ENCODE assay signal across 9 cellular contexts in the genomic region with DNA sequence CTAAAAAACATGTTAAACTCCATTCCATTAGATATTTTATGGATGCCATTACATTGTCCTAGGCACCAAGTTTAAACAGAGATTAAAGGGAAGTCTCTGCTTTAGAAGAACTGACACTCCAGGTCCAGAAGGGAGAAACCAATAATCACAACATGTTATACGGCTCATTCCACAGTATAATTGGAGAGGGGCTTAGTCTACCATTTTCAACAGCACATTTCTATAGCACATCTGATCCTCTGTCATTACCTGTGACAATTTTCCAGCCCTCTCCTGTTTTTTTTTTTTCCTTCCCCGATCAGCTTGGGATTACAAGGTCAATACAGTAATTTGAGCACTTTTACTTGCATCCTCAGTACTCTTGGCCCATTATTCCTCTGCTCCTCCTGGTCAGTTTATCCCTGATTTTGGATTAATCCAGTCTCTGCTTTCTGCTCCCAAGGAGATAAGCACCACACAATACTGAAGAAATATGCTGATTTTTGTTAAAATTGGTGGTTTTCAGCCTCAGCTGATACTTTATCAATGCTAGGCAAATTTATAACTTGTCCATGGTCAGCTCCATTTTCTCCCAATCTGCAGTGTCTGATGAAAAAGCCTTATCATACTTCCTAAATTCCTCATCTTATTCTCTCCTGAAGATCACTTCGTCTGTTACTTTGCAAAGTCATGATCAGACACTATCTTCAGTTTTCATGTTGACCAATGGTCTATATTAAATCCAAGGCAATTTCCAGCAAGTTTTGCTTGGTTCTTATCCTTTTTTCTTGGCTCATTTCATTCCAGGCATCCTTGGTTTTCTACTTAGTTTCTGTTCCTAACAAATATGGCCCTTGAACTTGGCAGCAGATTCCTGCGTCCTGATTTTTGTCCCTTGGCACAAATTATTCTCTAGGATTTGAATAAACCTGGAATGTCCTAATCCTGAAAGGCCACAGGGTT. TPM values are rescaled to one million over a fixed set of nuclear protein-coding genes. Genes with fewer than 3 reads are reported as not detected.
DNase-seq lines count a peak whose midpoint lies in the region; ATAC-seq and TF ChIP-seq lines count a peak whose summit lies in the region.
"Had no signal": no experiment of that assay in that cellular context is flagged by ENCODE, and none has a peak within 500 bp of the region (broad histone marks: within the 10 kb centered on the region; RNA-seq: fewer than 3 reads in every experiment).

No MANE protein-coding gene starts in this region.

- H3K27ac ChIP-seq in DOHH2 (ENCODE audit: low read depth, low read length) (peak overlapping the region; percentile 86), HUES48 (ENCODE audit: low read depth, low read length) (peak overlapping the region; percentile 87)
- no peak overlapping the region for H3K27ac ChIP-seq in naive thymus-derived CD4-positive, alpha-beta T cell (ENCODE audit: low read depth, low read length)

- H3K27me3 ChIP-seq in DOHH2 (ENCODE audit: control insufficient read depth, low read length) (no peaks in the 10 kb centered on the region), HUES48 (ENCODE audit: control insufficient read depth, insufficient read depth, low read length) (no peaks in the 10 kb centered on the region)
- H3K27me3 ChIP-seq in naive thymus-derived CD4-positive, alpha-beta T cell (ENCODE audit: control insufficient read depth in 2 of 2, insufficient read depth in 2 of 2, low read length in 2 of 2), result no peaks in the 10 kb centered on the region
- H3K27me3 ChIP-seq: dorsolateral prefrontal cortex had no signal

- H3K4me3 Mint-ChIP-seq in activated CD4-positive, alpha-beta memory T cell treated with anti-CD3 and anti-CD28 coated beads, Interleukin-2, amount 10 ng/mL, durations not matched to agents 7 days and 5 days, result no peak overlapping the region
- H3K4me3 Mint-ChIP-seq in naive thymus-derived CD4-positive, alpha-beta T cell, result peak overlapping the region in 3 of 10 donors; percentile 4 to 55 (median 30)

- peaks cover 77% of the 10 kb centered on the region for H3K4me1 Mint-ChIP-seq in activated CD4-positive, alpha-beta memory T cell treated with anti-CD3 and anti-CD28 coated beads, Interleukin-2, amount 10 ng/mL, durations not matched to agents 7 days and 5 days
- peaks cover 49 to 78% (median 71%) of the 10 kb centered on the region in 7 donors for H3K4me1 Mint-ChIP-seq in naive thymus-derived CD4-positive, alpha-beta T cell

- CTCF ChIA-PET in activated CD4-positive, alpha-beta memory T cell treated with anti-CD3 and anti-CD28 coated beads, Interleukin-2, amount 10 ng/mL, durations not matched to agents 7 days and 5 days (lab: Charles Lee), result no interaction called here
- CTCF ChIA-PET in naive thymus-derived CD4-positive, alpha-beta T cell (lab: Charles Lee), result no interaction called here

- peak overlapping the region; percentile 67 for H3K4me2 ChIP-seq in DOHH2 (ENCODE audit: low read length)

- no peak for DNase-seq in activated CD4-positive, alpha-beta memory T cell treated with anti-CD3 and anti-CD28 coated beads, Interleukin-2, amount 10 ng/mL, durations not matched to agents 7 days and 5 days
- DNase-seq in naive thymus-derived CD4-positive, alpha-beta T cell, result no peak
- no peak for DNase-seq in NCI-H446 (lab: John Stamatoyannopoulos, UW)
- DNase-seq in globus pallidus (ENCODE audit: low spot score), result no peak
- DNase-seq: dorsolateral prefrontal cortex, NCI-H1436 treated with DMSO at 0.1 percent for 48 hours had no signal

- no peak for ATAC-seq in naive thymus-derived CD4-positive, alpha-beta T cell
- ATAC-seq in GM21529 (IDR thresholded peaks at IDR 0.05; ENCODE audit: unreplicated experiment), result no peak

- POLR2A ChIA-PET in activated CD4-positive, alpha-beta memory T cell treated with anti-CD3 and anti-CD28 coated beads, Interleukin-2, amount 10 ng/mL, durations not matched to agents 7 days and 5 days (lab: Charles Lee), result interaction anchor here (1.8 to 10.9 kb wide), 4 partner anchors 10 to 81 kb away, joined by 4 to 1187 read pairs (median 7); partner anchors contain the start of gene SYNCRIP
- POLR2A ChIA-PET in naive thymus-derived CD4-positive, alpha-beta T cell (lab: Charles Lee), result interaction anchor here (0.6 to 5.1 kb wide), 2 partner anchors 32 to 1518 kb away, joined by 3 to 106 read pairs; partner anchors contain the start of gene SYNCRIP

- peaks cover 77% of the 10 kb centered on the region for H3K4me1 ChIP-seq in DOHH2 (ENCODE audit: control insufficient read depth, low read length)
- peaks cover 34% of the 10 kb centered on the region for H3K4me1 ChIP-seq in HUES48 (ENCODE audit: control insufficient read depth, insufficient read depth, low read length)
- peaks cover 35 to 41% of the 10 kb centered on the region in 2 donors for H3K4me1 ChIP-seq in naive thymus-derived CD4-positive, alpha-beta T cell (ENCODE audit: control insufficient read depth in 2 of 2, insufficient read depth in 2 of 2, low read length in 2 of 2)

- H3K9me3 Mint-ChIP-seq in activated CD4-positive, alpha-beta memory T cell treated with anti-CD3 and anti-CD28 coated beads, Interleukin-2, amount 10 ng/mL, durations not matched to agents 7 days and 5 days, result no peaks in the 10 kb centered on the region
- H3K9me3 Mint-ChIP-seq in naive thymus-derived CD4-positive, alpha-beta T cell, result peaks cover 0 to 4% (median 0%) of the 10 kb centered on the region in 11 donors

- H3K79me2 ChIP-seq in DOHH2 (ENCODE audit: control insufficient read depth, low read length), result peaks cover 60% of the 10 kb centered on the region

- peaks cover 75% of the 10 kb centered on the region for H3K36me3 Mint-ChIP-seq in activated CD4-positive, alpha-beta memory T cell treated with anti-CD3 and anti-CD28 coated beads, Interleukin-2, amount 10 ng/mL, durations not matched to agents 7 days and 5 days (ENCODE audit: low read depth)
- H3K36me3 Mint-ChIP-seq in naive thymus-derived CD4-positive, alpha-beta T cell, result peaks cover 9 to 63% (median 35%) of the 10 kb centered on the region in 5 donors

- H4K20me1 ChIP-seq in DOHH2 (ENCODE audit: control insufficient read depth, insufficient read depth, low read depth, low read length), result peaks cover 28% of the 10 kb centered on the region

- no peaks in the 10 kb centered on the region for H3K9me3 ChIP-seq in DOHH2 (ENCODE audit: control insufficient read depth, insufficient read depth, low read length)
- no peaks in the 10 kb centered on the region for H3K9me3 ChIP-seq in HUES48 (ENCODE audit: control insufficient read depth, insufficient read depth, low read length)
- no peaks in the 10 kb centered on the region for H3K9me3 ChIP-seq in naive thymus-derived CD4-positive, alpha-beta T cell (ENCODE audit: control insufficient read depth in 2 of 3, low read length in 3 of 3)

- H3K9me2 ChIP-seq in DOHH2 (replicated peaks; ENCODE audit: control insufficient read depth, low read length), result no peaks in the 10 kb centered on the region

- H3K27me3 Mint-ChIP-seq in activated CD4-positive, alpha-beta memory T cell treated with anti-CD3 and anti-CD28 coated beads, Interleukin-2, amount 10 ng/mL, durations not matched to agents 7 days and 5 days, result no peaks in the 10 kb centered on the region
- peaks cover 0 to 3% (median 0%) of the 10 kb centered on the region in 5 donors for H3K27me3 Mint-ChIP-seq in naive thymus-derived CD4-positive, alpha-beta T cell

- TF ChIP-seq CTCF in DOHH2 (IDR thresholded peaks at IDR 0.05; ENCODE audit: low read depth, low read length, poor library complexity, severe bottlenecking), result no peak

- peak overlapping the region; percentile 27 for H3K27ac Mint-ChIP-seq in activated CD4-positive, alpha-beta memory T cell treated with anti-CD3 and anti-CD28 coated beads, Interleukin-2, amount 10 ng/mL, durations not matched to agents 7 days and 5 days
- peak overlapping the region in 7 of 9 donors; percentile 28 to 100 (median 57) for H3K27ac Mint-ChIP-seq in naive thymus-derived CD4-positive, alpha-beta T cell

- intact Hi-C loops in naive thymus-derived CD4-positive, alpha-beta T cell (cut with micrococcal nuclease), result loop anchor here (10.0 kb wide), 1 partner anchor 49 kb away; no protein-coding TSS in a partner anchor

- 0 out of 2 replicates have a peak overlapping the region, but pooled peaks have one; percentile 4 for H3K4me3 ChIP-seq in DOHH2 (ENCODE audit: low read length)
- H3K4me3 ChIP-seq in HUES48 (ENCODE audit: low read depth, low read length), result no peak overlapping the region
- H3K4me3 ChIP-seq in naive thymus-derived CD4-positive, alpha-beta T cell (ENCODE audit: low read length), result no peak overlapping the region

- peaks cover 85% of the 10 kb centered on the region for H3F3A ChIP-seq in DOHH2 (ENCODE audit: control insufficient read depth, insufficient read depth)

- H3K36me3 ChIP-seq in DOHH2 (ENCODE audit: control insufficient read depth, low read length) (peaks cover 53% of the 10 kb centered on the region), HUES48 (ENCODE audit: control insufficient read depth, insufficient read depth, low read length) (peaks cover 43% of the 10 kb centered on the region)
- peaks cover 0 to 4% (median 4%) of the 10 kb centered on the region in 3 experiments for H3K36me3 ChIP-seq in naive thymus-derived CD4-positive, alpha-beta T cell (ENCODE audit: control insufficient read depth in 2 of 3, insufficient read depth in 3 of 3, low read length in 3 of 3)

- no peak overlapping the region for H3K9ac ChIP-seq in HUES48 (ENCODE audit: low read depth, low read length)

RNA-seq across cellular contexts. Expression of gene SYNCRIP, which starts 30.8 kb away (rescaled TPM):
- total RNA-seq in activated CD4-positive, alpha-beta memory T cell treated with anti-CD3 and anti-CD28 coated beads, Interleukin-2, amount 10 ng/mL, durations not matched to agents 7 days and 5 days, result 100 to 1,000 TPM in 1 of 2 experiments, 10 to 100 TPM in 1; 100.0 to 101 TPM
- 100 to 1,000 TPM in 1 of 5 experiments, 10 to 100 TPM in 4; 69.8 to 131 (median 82.2) TPM for total RNA-seq in naive thymus-derived CD4-positive, alpha-beta T cell
- 10 to 100 TPM; 71.5 to 84.9 TPM for polyA plus RNA-seq in naive thymus-derived CD4-positive, alpha-beta T cell
